16 cellular contexts compared by ENCODE assay signal in the genomic region with DNA sequence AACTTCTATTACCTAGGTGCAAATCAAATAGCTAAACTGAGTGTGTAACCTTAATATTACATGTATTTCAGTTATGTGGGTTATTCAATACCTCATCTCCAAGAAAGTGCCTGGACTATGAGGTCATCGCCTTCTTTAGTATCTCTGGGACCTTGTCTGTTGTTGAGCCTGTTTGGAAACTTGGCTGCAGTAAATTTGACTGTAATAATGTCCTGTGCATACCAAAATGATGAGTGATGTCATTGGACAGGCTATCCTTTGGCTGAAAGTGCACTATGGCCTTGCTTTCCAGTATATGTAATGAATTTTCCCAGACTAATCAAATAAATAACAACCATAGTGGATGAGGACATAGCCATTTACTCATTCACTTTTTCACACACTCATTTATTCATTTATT.
DNase-seq lines count a peak whose midpoint lies in the region; ATAC-seq and TF ChIP-seq lines count a peak whose summit lies in the region.
"Had no signal": no experiment of that assay in that cellular context is flagged by ENCODE, and none has a peak within 500 bp of the region (broad histone marks: within the 10 kb centered on the region; RNA-seq: fewer than 3 reads in every experiment).

No MANE protein-coding gene starts in this region.

- DNase-seq in GM04504 (ENCODE audit: low read depth) (peak; percentile 6), SW 1271 (lab: John Stamatoyannopoulos, UW) (peak; percentile 27 to 29), fibroblast of villous mesenchyme (ENCODE audit: low read depth) (peak; percentile 35), skeletal muscle cell (ENCODE audit: low read depth) (peak; percentile 82), DMS 273 (lab: John Stamatoyannopoulos, UW; ENCODE audit: unreplicated experiment) (no peak), cerebellar nuclear complex (lab: John Stamatoyannopoulos, UW) (no peak)
- DNase-seq: activated CD4-positive, alpha-beta T cell treated with anti-CD3 and anti-CD28 coated beads, Interleukin-2, amount 10 ng/mL, durations not matched to agents 24 days and 14 days; activated T-cell treated with anti-CD3 and anti-CD28 coated beads, Interleukin-2, amount 50 U/mL, for 4 hours; effector CD8-positive, alpha-beta T cell; NCI-H146; NCI-H524 treated with DMSO at 0.1 percent for 48 hours had no signal

- H3K4me3 ChIP-seq in fibroblast of villous mesenchyme (ENCODE audit: low read depth, low read length) (no peak overlapping the region), skeletal muscle cell (ENCODE audit: low read depth, low read length) (no peak overlapping the region)
- H3K4me3 ChIP-seq: lung, neural progenitor cell had no signal

- TF ChIP-seq CTCF in fibroblast of villous mesenchyme (IDR thresholded peaks at IDR 0.05; ENCODE audit: insufficient read depth, low read depth, low read length), result no peak

- no peak for ATAC-seq in GM21576 (IDR thresholded peaks at IDR 0.05; ENCODE audit: unreplicated experiment)
- ATAC-seq in GM21526 (IDR thresholded peaks at IDR 0.05; ENCODE audit: low FRiP score, unreplicated experiment), result no peak
- ATAC-seq: activated T-cell treated with anti-CD3 and anti-CD28 coated beads, Interleukin-2, amount 50 U/mL, for 4 hours; Panc1 had no signal

Comparison
In these comparisons a context has a peak if more than half of its experiments do, and no peak if none do; other contexts are left out.
1. DNase-seq: peak in GM04504 (single experiment), SW 1271 (2 of 2), fibroblast of villous mesenchyme (single experiment) and skeletal muscle cell (single experiment); none in DMS 273 (single experiment) and cerebellar nuclear complex (0 of 2).